ENCODE assay signal across 1 cellular context in the genomic region with DNA sequence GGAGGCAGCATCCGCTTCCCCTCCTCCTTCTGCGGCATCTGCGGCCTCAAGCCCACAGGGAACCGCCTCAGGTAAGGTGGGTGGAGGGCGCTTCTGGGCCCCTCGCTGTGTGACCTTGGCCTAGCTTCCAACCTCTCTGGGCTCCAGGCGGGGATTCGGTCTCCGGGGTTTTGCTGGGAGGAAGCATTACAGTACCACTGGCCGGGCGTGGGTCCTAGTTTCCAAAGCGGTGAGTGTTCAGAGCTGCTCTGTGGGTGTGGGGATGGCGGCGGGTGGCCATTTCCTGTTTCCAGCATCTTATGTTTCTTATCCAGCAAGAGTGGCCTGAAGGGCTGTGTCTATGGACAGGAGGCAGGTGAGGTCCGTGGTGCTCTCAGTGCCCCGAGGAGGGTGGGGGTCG.
A peak's percentile ranks its signal among the peaks of the same experiment; 100 is the strongest.
TF ChIP-seq lines count a peak whose summit lies in the region.

No MANE protein-coding gene starts in this region.

TF ChIP-seq in HepG2, 621 proteins besides CTCF, POLR2A, EP300 and RAD21:
- TF ChIP-seq ZSCAN21 (CRISPR knock-in tag; IDR thresholded peaks at IDR 0.05; ENCODE audit: borderline replicate concordance) = no peak
- no peak for TF ChIP-seq ISX (CRISPR knock-in tag; conservative IDR thresholded peaks at IDR 0.05)
- no peak for TF ChIP-seq ZNF136 (CRISPR knock-in tag; IDR thresholded peaks at IDR 0.05; ENCODE audit: low read depth)
- no peak for TF ChIP-seq ZNF468 (CRISPR knock-in tag; IDR thresholded peaks at IDR 0.05)
- TF ChIP-seq ZSCAN20 (CRISPR knock-in tag; IDR thresholded peaks at IDR 0.05; ENCODE audit: borderline replicate concordance) = no peak
- no peak for TF ChIP-seq ZNF431 (CRISPR knock-in tag; IDR thresholded peaks at IDR 0.05; ENCODE audit: borderline replicate concordance, low read depth)
- no peak for TF ChIP-seq ZNF17 (CRISPR knock-in tag; IDR thresholded peaks at IDR 0.05)
- no peak for TF ChIP-seq ZNF225 (CRISPR knock-in tag; IDR thresholded peaks at IDR 0.05)
- TF ChIP-seq, protein P1, sequence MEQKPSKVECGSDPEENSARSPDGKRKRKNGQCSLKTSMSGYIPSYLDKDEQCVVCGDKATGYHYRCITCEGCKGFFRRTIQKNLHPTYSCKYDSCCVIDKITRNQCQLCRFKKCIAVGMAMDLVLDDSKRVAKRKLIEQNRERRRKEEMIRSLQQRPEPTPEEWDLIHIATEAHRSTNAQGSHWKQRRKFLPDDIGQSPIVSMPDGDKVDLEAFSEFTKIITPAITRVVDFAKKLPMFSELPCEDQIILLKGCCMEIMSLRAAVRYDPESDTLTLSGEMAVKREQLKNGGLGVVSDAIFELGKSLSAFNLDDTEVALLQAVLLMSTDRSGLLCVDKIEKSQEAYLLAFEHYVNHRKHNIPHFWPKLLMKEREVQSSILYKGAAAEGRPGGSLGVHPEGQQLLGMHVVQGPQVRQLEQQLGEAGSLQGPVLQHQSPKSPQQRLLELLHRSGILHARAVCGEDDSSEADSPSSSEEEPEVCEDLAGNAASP (CRISPR knock-in tag; IDR thresholded peaks at IDR 0.05; ENCODE audit: borderline replicate concordance) = no peak
- no peak for TF ChIP-seq ZNF607 (CRISPR knock-in tag; IDR thresholded peaks at IDR 0.05; ENCODE audit: borderline replicate concordance)
- peak; percentile 82; the same call in 1 of the 2 replicates for TF ChIP-seq ZNF768 (CRISPR knock-in tag; IDR thresholded peaks at IDR 0.05)
- 0 out of 2 replicates have a peak, but pooled peaks have one; percentile 8 for TF ChIP-seq MXD1 (CRISPR knock-in tag; IDR thresholded peaks at IDR 0.05)
- TF ChIP-seq, protein P2, sequence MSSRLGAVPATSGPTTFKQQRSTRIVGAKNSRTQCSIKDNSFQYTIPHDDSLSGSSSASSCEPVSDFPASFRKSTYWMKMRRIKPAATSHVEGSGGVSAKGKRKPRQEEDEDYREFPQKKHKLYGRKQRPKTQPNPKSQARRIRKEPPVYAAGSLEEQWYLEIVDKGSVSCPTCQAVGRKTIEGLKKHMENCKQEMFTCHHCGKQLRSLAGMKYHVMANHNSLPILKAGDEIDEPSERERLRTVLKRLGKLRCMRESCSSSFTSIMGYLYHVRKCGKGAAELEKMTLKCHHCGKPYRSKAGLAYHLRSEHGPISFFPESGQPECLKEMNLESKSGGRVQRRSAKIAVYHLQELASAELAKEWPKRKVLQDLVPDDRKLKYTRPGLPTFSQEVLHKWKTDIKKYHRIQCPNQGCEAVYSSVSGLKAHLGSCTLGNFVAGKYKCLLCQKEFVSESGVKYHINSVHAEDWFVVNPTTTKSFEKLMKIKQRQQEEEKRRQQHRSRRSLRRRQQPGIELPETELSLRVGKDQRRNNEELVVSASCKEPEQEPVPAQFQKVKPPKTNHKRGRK (CRISPR knock-in tag; IDR thresholded peaks at IDR 0.05) = no peak
- no peak for TF ChIP-seq GMEB1 (CRISPR knock-in tag; IDR thresholded peaks at IDR 0.05; ENCODE audit: borderline replicate concordance)
- TF ChIP-seq HBP1 (CRISPR knock-in tag; IDR thresholded peaks at IDR 0.05; ENCODE audit: low read depth) = no peak
- no peak for TF ChIP-seq PCBP2 (optimal IDR thresholded peaks at IDR 0.05; ENCODE audit: low read depth, low read length, poor library complexity, severe bottlenecking)
